Comparison of ENCODE assay signal across 8 cellular contexts in genomic region chr4:87390931-87391782, GRCh38. TPM values are rescaled to one million over a fixed set of nuclear protein-coding genes. Genes with fewer than 3 reads are reported as not detected.
DNase-seq lines count a peak whose midpoint lies in the region; ATAC-seq, FAIRE-seq and TF ChIP-seq lines count a peak whose summit lies in the region.

Gene HSD17B11 (minus strand): TSS chr4:87391188. CDS start chr4:87391070, 118 bp downstream.

- 2% methylated on average over 41 of the region's 42 CpGs for WGBS in esophagus muscularis mucosa

- no peaks in the 10 kb centered on the region for H3K27me3 ChIP-seq in esophagus muscularis mucosa
- H3K27me3 ChIP-seq in muscle layer of duodenum (ENCODE audit: low read depth, low read length): no peaks in the 10 kb centered on the region

- peak within 1 kb of the TSS; percentile 94 for H3K27ac Mint-ChIP-seq in activated T-cell treated with anti-CD3 and anti-CD28 coated beads, Interleukin-2, amount 50 U/mL, for 72 hours

- peak; percentile 99 for ATAC-seq in GM21786 (IDR thresholded peaks at IDR 0.05; ENCODE audit: unreplicated experiment)
- ATAC-seq in activated T-cell treated with anti-CD3 and anti-CD28 coated beads, Interleukin-2, amount 50 U/mL, for 72 hours (replicated peaks in 1 of 2): peak; percentile 99

- no peaks in the 10 kb centered on the region for H3K27me3 Mint-ChIP-seq in activated T-cell treated with anti-CD3 and anti-CD28 coated beads, Interleukin-2, amount 50 U/mL, for 72 hours (ENCODE audit: low read depth)

- FAIRE-seq in RCC 7860 (lab: Jason Lieb, UNC): peak; percentile 88

- peak within 1 kb of the TSS; percentile 58 to 80 (median 64) for H3K4me3 ChIP-seq in esophagus muscularis mucosa
- peak within 1 kb of the TSS; percentile 82 to 99 for H3K4me3 ChIP-seq in muscle layer of duodenum (ENCODE audit: low read depth in 1 of 2, low read length in 2 of 2)

- intact Hi-C loops in esophagus muscularis mucosa (cut with DNase I): loop anchor here (1.0 kb wide), 1 partner anchor 31 kb away; the partner anchor contains the start of gene NUDT9

- H3K4me1 ChIP-seq in esophagus muscularis mucosa (peaks cover 10 to 42% (median 32%) of the 10 kb centered on the region in 4 donors), muscle layer of duodenum (ENCODE audit: control insufficient read depth in 1 of 2, insufficient read depth in 2 of 2, low read length in 2 of 2) (peaks cover 7 to 19% of the 10 kb centered on the region in 2 donors)

- no peaks in the 10 kb centered on the region for H3K9me3 ChIP-seq in KOPT-K1 (ENCODE audit: insufficient read depth, low read length, poor library complexity, severe bottlenecking)
- peaks cover 0 to 5% (median 0%) of the 10 kb centered on the region in 4 donors for H3K9me3 ChIP-seq in esophagus muscularis mucosa
- peaks cover 0 to 3% of the 10 kb centered on the region in 2 donors for H3K9me3 ChIP-seq in muscle layer of duodenum (ENCODE audit: control insufficient read depth in 1 of 2, low read length in 2 of 2)

- TF ChIP-seq EP300 in esophagus muscularis mucosa (IDR thresholded peaks at IDR 0.05): no peak

- H3K36me3 ChIP-seq in KOPT-K1 (ENCODE audit: insufficient read depth, low read length): no peaks in the 10 kb centered on the region
- no peaks in the 10 kb centered on the region for H3K36me3 ChIP-seq in esophagus muscularis mucosa
- H3K36me3 ChIP-seq in muscle layer of duodenum (ENCODE audit: control insufficient read depth in 1 of 2, insufficient read depth in 2 of 2, low read length in 2 of 2): no peaks in the 10 kb centered on the region

- H3K4me1 Mint-ChIP-seq in activated T-cell treated with anti-CD3 and anti-CD28 coated beads, Interleukin-2, amount 50 U/mL, for 72 hours (ENCODE audit: low read depth): peaks cover 42% of the 10 kb centered on the region

- H3K36me3 Mint-ChIP-seq in activated T-cell treated with anti-CD3 and anti-CD28 coated beads, Interleukin-2, amount 50 U/mL, for 72 hours (ENCODE audit: insufficient read depth in 2 of 2): peaks cover 0 to 3% of the 10 kb centered on the region in 2 donors

- peak within 1 kb of the TSS; percentile 87 to 97 for H3K4me3 Mint-ChIP-seq in activated T-cell treated with anti-CD3 and anti-CD28 coated beads, Interleukin-2, amount 50 U/mL, for 72 hours

- H3K27ac ChIP-seq in KOPT-K1 (ENCODE audit: low read depth, low read length, poor library complexity, severe bottlenecking): peak within 1 kb of the TSS; percentile 66
- peak within 1 kb of the TSS; percentile 88 to 96 (median 92) for H3K27ac ChIP-seq in esophagus muscularis mucosa (replicated peaks in 1 of 4)
- peak within 1 kb of the TSS; percentile 97 for H3K27ac ChIP-seq in muscle layer of duodenum (ENCODE audit: low read length)

- TF ChIP-seq POLR2A in esophagus muscularis mucosa (IDR thresholded peaks at IDR 0.05; ENCODE audit: low read depth): peak; percentile 34

- no peaks in the 10 kb centered on the region for H3K9me3 Mint-ChIP-seq in activated T-cell treated with anti-CD3 and anti-CD28 coated beads, Interleukin-2, amount 50 U/mL, for 72 hours

- DNase-seq in DMS79 treated with DMSO at 0.1 percent for 48 hours (lab: John Stamatoyannopoulos, UW) (peak; percentile 91), RCC 7860 (ENCODE audit: low spot score) (peak; percentile 88), esophagus muscularis mucosa (ENCODE audit: extremely low spot score) (peak; percentile 97)
- DNase-seq in activated T-cell treated with anti-CD3 and anti-CD28 coated beads, Interleukin-2, amount 50 U/mL, for 72 hours: peak; percentile 78 to 83
- peak; percentile 63 to 69 for DNase-seq in stimulated activated CD8-positive, alpha-beta memory T cell treated with anti-CD3 and anti-CD28 coated beads, Interleukin-7, amount 100 ng/mL, for 4 hours (ENCODE audit: low read depth in 2 of 2)

- TF ChIP-seq CTCF in esophagus muscularis mucosa (IDR thresholded peaks at IDR 0.05): peak in 2 of 3 experiments; percentile 18 to 24

RNA-seq across cellular contexts. Expression of gene HSD17B11, which starts in this region (rescaled TPM):
- total RNA-seq in activated T-cell treated with anti-CD3 and anti-CD28 coated beads, Interleukin-2, amount 50 U/mL, for 72 hours: 10 to 100 TPM; 19.7 to 22.3 TPM
- 10 to 100 TPM; 35.7 to 68.9 (median 52.6) TPM for total RNA-seq in esophagus muscularis mucosa

Comparison
In these comparisons a context has a peak if more than half of its experiments do, and no peak if none do; other contexts are left out.
1. Peak in every context shown above with its lines: DNase-seq, ATAC-seq, H3K4me3 ChIP-seq and H3K27ac ChIP-seq.